Comparison of ENCODE assay signal across 1 cellular context in genomic region chr6:169863710-169864109, GRCh38.
TF ChIP-seq lines count a peak whose summit lies in the region.

No MANE protein-coding gene starts in this region.

TF ChIP-seq in HepG2, 621 proteins besides CTCF, POLR2A, EP300 and RAD21 (continued from another document and continues in another):
- no peak for TF ChIP-seq BCLAF1 (IDR thresholded peaks at IDR 0.05)
- TF ChIP-seq ZNF383 (CRISPR knock-in tag; IDR thresholded peaks at IDR 0.05; ENCODE audit: borderline replicate concordance), result no peak
- TF ChIP-seq ZNF737 (CRISPR knock-in tag; IDR thresholded peaks at IDR 0.05; ENCODE audit: borderline replicate concordance), result no peak
- TF ChIP-seq TSC22D2 (CRISPR knock-in tag; IDR thresholded peaks at IDR 0.05; ENCODE audit: borderline replicate concordance), result no peak
- peak; percentile 32; the same call in 1 of the 2 replicates for TF ChIP-seq ZNF431 (CRISPR knock-in tag; IDR thresholded peaks at IDR 0.05; ENCODE audit: borderline replicate concordance, low read depth)
- no peak for TF ChIP-seq PAWR (CRISPR knock-in tag; IDR thresholded peaks at IDR 0.05; ENCODE audit: borderline replicate concordance)
- TF ChIP-seq CC2D1A (CRISPR knock-in tag; IDR thresholded peaks at IDR 0.05), result no peak
- TF ChIP-seq ZBTB4 (CRISPR knock-in tag; IDR thresholded peaks at IDR 0.05; ENCODE audit: borderline replicate concordance), result no peak
- TF ChIP-seq SATB2 (CRISPR knock-in tag; IDR thresholded peaks at IDR 0.05), result no peak
- no peak for TF ChIP-seq TAF15 (IDR thresholded peaks at IDR 0.05; ENCODE audit: low read depth, low read length, poor library complexity, severe bottlenecking)
- no peak for TF ChIP-seq MLX (CRISPR knock-in tag; IDR thresholded peaks at IDR 0.05)
- no peak for TF ChIP-seq ZNF326 (CRISPR knock-in tag; IDR thresholded peaks at IDR 0.05; ENCODE audit: borderline replicate concordance)
- TF ChIP-seq IKZF1 (IDR thresholded peaks at IDR 0.05), result peak; percentile 83; the same call in 1 of the 2 replicates
- no peak for TF ChIP-seq ZFP36 (IDR thresholded peaks at IDR 0.05; ENCODE audit: borderline replicate concordance, low read depth, low read length, partially characterized antibody)
- TF ChIP-seq ZNF382 (CRISPR knock-in tag; IDR thresholded peaks at IDR 0.05; ENCODE audit: borderline replicate concordance), result no peak
- TF ChIP-seq ZNF746 (CRISPR knock-in tag; IDR thresholded peaks at IDR 0.05), result no peak
- peak; percentile 15; the same call in 1 of the 2 replicates for TF ChIP-seq JUNB (CRISPR knock-in tag; IDR thresholded peaks at IDR 0.05; ENCODE audit: borderline replicate concordance)
- TF ChIP-seq PCBP2 (optimal IDR thresholded peaks at IDR 0.05; ENCODE audit: low read depth, low read length, poor library complexity, severe bottlenecking), result no peak
- TF ChIP-seq POGK (CRISPR knock-in tag; conservative IDR thresholded peaks at IDR 0.05), result no peak
- no peak for TF ChIP-seq BRCA1 (CRISPR knock-in tag; IDR thresholded peaks at IDR 0.05)
- TF ChIP-seq GRHL1 (CRISPR knock-in tag; conservative IDR thresholded peaks at IDR 0.05), result no peak
- no peak for TF ChIP-seq IRF1 (CRISPR knock-in tag; IDR thresholded peaks at IDR 0.05; ENCODE audit: low read depth)
- no peak for TF ChIP-seq ZNF281 (CRISPR knock-in tag; IDR thresholded peaks at IDR 0.05; ENCODE audit: borderline replicate concordance)
- no peak for TF ChIP-seq ZNF83 (CRISPR knock-in tag; IDR thresholded peaks at IDR 0.05; ENCODE audit: borderline replicate concordance)
- TF ChIP-seq SP1 (IDR thresholded peaks at IDR 0.05), result peak; percentile 58; the same call in 1 of the 2 replicates
- no peak for TF ChIP-seq SP1 (CRISPR knock-in tag; IDR thresholded peaks at IDR 0.05)
- TF ChIP-seq CEBPG (CRISPR knock-in tag; IDR thresholded peaks at IDR 0.05), result no peak
- no peak for TF ChIP-seq SOX13 (IDR thresholded peaks at IDR 0.05)
- TF ChIP-seq SOX13 (CRISPR knock-in tag; conservative IDR thresholded peaks at IDR 0.05 in 1 of 2, IDR thresholded peaks at IDR 0.05 in 1 of 2), result no peak
- TF ChIP-seq CENPBD1 (CRISPR knock-in tag; IDR thresholded peaks at IDR 0.05; ENCODE audit: borderline replicate concordance, low read depth), result no peak
- no peak for TF ChIP-seq ESRRA (CRISPR knock-in tag; IDR thresholded peaks at IDR 0.05; ENCODE audit: low read depth)
- TF ChIP-seq ZNF503 (CRISPR knock-in tag; IDR thresholded peaks at IDR 0.05), result no peak
- 0 out of 2 replicates have a peak, but pooled peaks have one; percentile 51 for TF ChIP-seq FOXK2 (IDR thresholded peaks at IDR 0.05)
- TF ChIP-seq MED8 (CRISPR knock-in tag; IDR thresholded peaks at IDR 0.05; ENCODE audit: insufficient replicate concordance), result no peak
